ENCODE assay signal across 16 cellular contexts in genomic region chr15:88917764-88918163, GRCh38. TPM values are rescaled to one million over a fixed set of nuclear protein-coding genes. Genes with fewer than 3 reads are reported as not detected.
DNase-seq lines count a peak whose midpoint lies in the region; ATAC-seq, FAIRE-seq and TF ChIP-seq lines count a peak whose summit lies in the region.
"Had no signal": no experiment of that assay in that cellular context is flagged by ENCODE, and none has a peak within 500 bp of the region (broad histone marks: within the 10 kb centered on the region; RNA-seq: fewer than 3 reads in every experiment).

No MANE protein-coding gene starts in this region.

- intact Hi-C loops in psoas muscle (cut with DNase I), result no loop called here
- intact Hi-C loops in PC-9 (cut with micrococcal nuclease; ENCODE audit: unreplicated experiment), result no loop called here

- peak overlapping the region in 4 of 11 experiments; percentile 5 to 46 (median 28); a peak in 3 of 22 replicates for H3K27ac ChIP-seq in BLaER1 treated with 17β-estradiol and CSF1 and Interleukin-3, amounts not matched to agents 10 nM and 100 nM
- H3K27ac ChIP-seq in astrocyte (ENCODE audit: low read depth, low read length), result no peak overlapping the region
- peak overlapping the region; percentile 84 for H3K27ac ChIP-seq in psoas muscle
- H3K27ac ChIP-seq in PC-9, result no peak overlapping the region
- H3K27ac ChIP-seq: C4-2B, SJSA1 had no signal

- no peak overlapping the region for H3K4me3 ChIP-seq in BLaER1 treated with 17β-estradiol and CSF1 and Interleukin-3, amounts not matched to agents 10 nM and 100 nM
- H3K4me3 ChIP-seq in astrocyte (ENCODE audit: insufficient read depth, low read depth, low read length), result no peak overlapping the region
- no peak overlapping the region for H3K4me3 ChIP-seq in psoas muscle
- no peak overlapping the region for H3K4me3 ChIP-seq in PC-9
- H3K4me3 ChIP-seq: SJSA1 had no signal

- FAIRE-seq in astrocyte (lab: Jason Lieb, UNC), result no peak
- FAIRE-seq: GM12892, GM19239 had no signal

- no peaks in the 10 kb centered on the region; a peak in 1 of 22 replicates for H4K20me1 ChIP-seq in BLaER1 treated with 17β-estradiol and CSF1 and Interleukin-3, amounts not matched to agents 10 nM and 100 nM
- H4K20me1 ChIP-seq in astrocyte (ENCODE audit: insufficient read depth, low read length), result no peaks in the 10 kb centered on the region
- no peaks in the 10 kb centered on the region for H4K20me1 ChIP-seq in PC-9 (ENCODE audit: insufficient read depth)

- POLR2A ChIA-PET in PC-9 (lab: Charles Lee; ENCODE audit: unreplicated experiment), result no interaction called here

- DNase-seq in M059J (ENCODE audit: low read depth), result peak; percentile 18
- DNase-seq in astrocyte (ENCODE audit: low read depth), result no peak
- DNase-seq in psoas muscle, result no peak
- no peak for DNase-seq in NCI-H1092 (lab: John Stamatoyannopoulos, UW)
- no peak for DNase-seq in PC-9
- DNase-seq: DMS153, HFFc6, NCI-H187 treated with DMSO at 0.1 percent for 48 hours, NCI-H345, NCI-H69 had no signal

- no peaks in the 10 kb centered on the region for H3K9me2 ChIP-seq in PC-9 (ENCODE audit: insufficient read depth)

- TF ChIP-seq CTCF in astrocyte (IDR thresholded peaks at IDR 0.05; ENCODE audit: insufficient read depth, low read depth, low read length) (no peak), psoas muscle (IDR thresholded peaks at IDR 0.05) (no peak), PC-9 (conservative IDR thresholded peaks at IDR 0.05) (no peak)

- peak overlapping the region; percentile 36 for H3K27ac Mint-ChIP-seq in astrocyte (ENCODE audit: unreplicated experiment)
- H3K27ac Mint-ChIP-seq: HFFc6 had no signal

- H3K27me3 Mint-ChIP-seq in astrocyte (ENCODE audit: low read depth, unreplicated experiment), result no peaks in the 10 kb centered on the region

- ATAC-seq in psoas muscle (no peak), GM18867 (IDR thresholded peaks at IDR 0.05; ENCODE audit: unreplicated experiment) (no peak)

- no peak overlapping the region for H3K4me3 Mint-ChIP-seq in astrocyte (ENCODE audit: unreplicated experiment)
- H3K4me3 Mint-ChIP-seq: HFFc6 had no signal

- BruUV-seq in PC-9 (replicated peaks; lab: Mats Ljungman, UMichigan), result no TSS peak

- CTCF ChIA-PET in PC-9 (lab: Charles Lee), result no interaction called here

- H3K9me3 Mint-ChIP-seq in astrocyte (ENCODE audit: unreplicated experiment), result no peaks in the 10 kb centered on the region
- H3K9me3 Mint-ChIP-seq: HFFc6 had no signal

- H3K36me3 Mint-ChIP-seq in astrocyte (ENCODE audit: low read depth, unreplicated experiment), result no peaks in the 10 kb centered on the region

- H3K4me1 ChIP-seq in BLaER1 treated with 17β-estradiol and CSF1 and Interleukin-3, amounts not matched to agents 10 nM and 100 nM, result peaks cover 10 to 42% (median 32%) of the 10 kb centered on the region in 10 experiments; a peak in 17 of 20 replicates
- H3K4me1 ChIP-seq in astrocyte (ENCODE audit: insufficient read depth, low read length), result peaks cover 24% of the 10 kb centered on the region
- peaks cover 34% of the 10 kb centered on the region for H3K4me1 ChIP-seq in psoas muscle
- H3K4me1 ChIP-seq in PC-9 (replicated peaks; ENCODE audit: insufficient read depth), result peaks cover 24% of the 10 kb centered on the region

- peaks cover 1% of the 10 kb centered on the region for H3K79me2 ChIP-seq in astrocyte (ENCODE audit: insufficient read depth, low read length)
- no peaks in the 10 kb centered on the region for H3K79me2 ChIP-seq in PC-9 (ENCODE audit: low read depth)

- WGBS in psoas muscle, 3 donors, result 90 to 92% (median 92%) methylated on average over 5 of the region's 5 CpGs

- H2AFZ ChIP-seq in astrocyte (ENCODE audit: low read depth, low read length) (no peak overlapping the region), PC-9 (no peak overlapping the region)

- peaks cover 27% of the 10 kb centered on the region for H3K4me1 Mint-ChIP-seq in astrocyte (ENCODE audit: low read depth, unreplicated experiment)

- H3K9me3 ChIP-seq in BLaER1 treated with 17β-estradiol and CSF1 and Interleukin-3, amounts not matched to agents 10 nM and 100 nM (replicated peaks in 1 of 11), result no peaks in the 10 kb centered on the region
- H3K9me3 ChIP-seq in astrocyte (ENCODE audit: insufficient read depth, low read depth, low read length), result no peaks in the 10 kb centered on the region
- H3K9me3 ChIP-seq in psoas muscle, result no peaks in the 10 kb centered on the region
- H3K9me3 ChIP-seq in PC-9 (ENCODE audit: insufficient read depth, low read depth), result no peaks in the 10 kb centered on the region
- H3K9me3 ChIP-seq: SJSA1 had no signal

- no peak overlapping the region for H3K9ac ChIP-seq in BLaER1 treated with 17β-estradiol and CSF1 and Interleukin-3, amounts not matched to agents 10 nM and 100 nM
- no peak overlapping the region for H3K9ac ChIP-seq in astrocyte (ENCODE audit: low read length)

- H3F3A ChIP-seq in PC-9 (ENCODE audit: insufficient read depth, low read depth), result peaks cover 17% of the 10 kb centered on the region

- peaks cover 0 to 12% (median 0%) of the 10 kb centered on the region in 11 experiments; a peak in 2 of 22 replicates for H3K27me3 ChIP-seq in BLaER1 treated with 17β-estradiol and CSF1 and Interleukin-3, amounts not matched to agents 10 nM and 100 nM
- H3K27me3 ChIP-seq in astrocyte (ENCODE audit: insufficient read depth, low read length), result no peaks in the 10 kb centered on the region
- H3K27me3 ChIP-seq in psoas muscle (ENCODE audit: insufficient read depth in 3 of 3, low read length in 2 of 3), result no peaks in the 10 kb centered on the region
- no peaks in the 10 kb centered on the region for H3K27me3 ChIP-seq in PC-9 (ENCODE audit: insufficient read depth, low read depth)
- H3K27me3 ChIP-seq: SJSA1 had no signal

- no peaks in the 10 kb centered on the region for H3K36me3 ChIP-seq in BLaER1 treated with 17β-estradiol and CSF1 and Interleukin-3, amounts not matched to agents 10 nM and 100 nM
- no peaks in the 10 kb centered on the region for H3K36me3 ChIP-seq in astrocyte (ENCODE audit: insufficient read depth, low read length)
- no peaks in the 10 kb centered on the region for H3K36me3 ChIP-seq in psoas muscle (ENCODE audit: insufficient read depth in 1 of 2, low read depth in 1 of 2)
- no peaks in the 10 kb centered on the region for H3K36me3 ChIP-seq in PC-9 (ENCODE audit: low read depth)
- H3K36me3 ChIP-seq: SJSA1 had no signal

- peak overlapping the region in 7 of 11 experiments; percentile 11 to 62 (median 49); a peak in 8 of 22 replicates for H3K4me2 ChIP-seq in BLaER1 treated with 17β-estradiol and CSF1 and Interleukin-3, amounts not matched to agents 10 nM and 100 nM
- H3K4me2 ChIP-seq in astrocyte (ENCODE audit: low read length) (no peak overlapping the region), PC-9 (no peak overlapping the region)

RNA-seq across cellular contexts. Expression of gene MFGE8, which starts 4.6 kb away (rescaled TPM):
- 83.4 and 99.0 TPM in 2 replicates for total RNA-seq in M059J (2014; rRNA removed; shearing (Covaris generic))
- total RNA-seq in astrocyte (276 and 302 TPM in 2 replicates), psoas muscle (100 to 1,000 TPM; 137 to 771 (median 335) TPM), PC-9 (2021) (54.5 and 64.3 TPM in 2 replicates)
- 100 to 1,000 TPM; 218 to 274 (median 253) TPM for polyA plus RNA-seq in psoas muscle

RNA-seq across cellular contexts. Expression of gene HAPLN3, which starts 22.4 kb away (rescaled TPM):
- total RNA-seq in M059J (2014; rRNA removed; shearing (Covaris generic)), result 2.2 and 3.2 TPM in 2 replicates
- 6.8 and 8.2 TPM in 2 replicates for total RNA-seq in astrocyte
- total RNA-seq in psoas muscle, result 1 to 10 TPM; 3.5 to 5.8 (median 4.4) TPM
- 1 to 10 TPM; 1.2 to 5.4 (median 1.5) TPM for polyA plus RNA-seq in psoas muscle
- 2.4 and 3.8 TPM in 2 replicates for total RNA-seq in PC-9 (2021)

Comparison
In these comparisons a context has a peak if more than half of its experiments do, and no peak if none do; other contexts are left out.
1. H3K4me2 ChIP-seq: peak in BLaER1 treated with 17β-estradiol and CSF1 and Interleukin-3, amounts not matched to agents 10 nM and 100 nM (7 of 11); none in astrocyte (single experiment) and PC-9 (single experiment).